Comparison of ENCODE assay signal across 25 cellular contexts in the genomic region with DNA sequence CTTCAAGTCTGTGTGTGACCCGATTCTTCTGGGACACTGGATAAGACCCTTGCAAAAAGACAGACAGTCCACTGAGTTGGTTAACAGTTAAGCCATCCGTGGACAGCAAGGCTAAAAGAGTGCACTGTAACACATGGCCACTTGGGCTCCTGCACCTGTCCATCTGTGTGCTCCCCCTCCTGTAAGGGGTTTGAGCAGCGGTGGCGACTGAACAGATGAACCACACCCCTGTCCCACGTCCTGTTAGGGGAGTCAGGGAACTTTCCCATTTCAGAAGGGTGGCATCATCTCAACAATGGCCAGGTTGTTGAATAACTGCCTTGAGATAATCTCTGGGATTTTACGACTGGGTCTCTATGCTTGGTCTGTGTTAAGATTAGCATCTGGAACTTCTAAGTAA.
"Had no signal": no experiment of that assay in that cellular context is flagged by ENCODE, and none has a peak within 500 bp of the region (broad histone marks: within the 10 kb centered on the region; RNA-seq: fewer than 3 reads in every experiment).

No MANE protein-coding gene starts in this region.

- H3K79me2 ChIP-seq: parathyroid adenoma had no signal

- H3K4me1 ChIP-seq: neural progenitor cell, parathyroid adenoma, psoas muscle, right lobe of liver, sigmoid colon, stomach, thyroid gland, tibial nerve, upper lobe of left lung, vagina had no signal

- H3K27me3 ChIP-seq: neural progenitor cell, ovary, right lobe of liver, sigmoid colon, stomach, thyroid gland, tibial nerve, upper lobe of left lung, vagina had no signal

- H3K9me3 ChIP-seq: ovary, psoas muscle, right lobe of liver, stomach, thoracic aorta, thyroid gland, upper lobe of left lung, vagina had no signal

- ATAC-seq: psoas muscle; right cardiac atrium; right lobe of liver; stimulated activated effector memory CD8-positive, alpha-beta T cell treated with anti-CD3 and anti-CD28 coated beads, Interleukin-12 subunit alpha, Interleukin-12 subunit beta, amount 100 ng/mL, for 72 hours; stimulated activated naive B cell treated with anti-CD40 and anti-IgM and Interleukin-4, amounts not matched to agents 10 μg/mL and 1 μg/mL and 100 μg/mL, for 72 hours had no signal

- H3K4me3 ChIP-seq: neural progenitor cell, ovary, psoas muscle, right lobe of liver, sigmoid colon, stomach, thoracic aorta, thyroid gland, tibial nerve, upper lobe of left lung, vagina had no signal

- DNase-seq: occipital lobe; ovary; posterior cingulate gyrus; psoas muscle; right cardiac atrium; right lobe of liver; sigmoid colon; small intestine; stimulated activated CD4-positive, alpha-beta T cell treated with anti-CD3 and anti-CD28 coated beads, Interleukin-15, amount 100 ng/mL, for 24 hours; stimulated activated CD4-positive, alpha-beta T cell treated with anti-CD3 and anti-CD28 coated beads, Interleukin-2, amount 100 ng/mL, for 24 hours; stimulated activated CD4-positive, alpha-beta T cell treated with anti-CD3 and anti-CD28 coated beads, Interleukin-2, amount 100 ng/mL, for 48 hours; stimulated activated CD4-positive, alpha-beta T cell treated with anti-CD3 and anti-CD28 coated beads, Interleukin-4, amount 100 ng/mL, for 24 hours; stimulated activated naive B cell treated with anti-CD40 and anti-IgM and Interleukin-4, amounts not matched to agents 10 μg/mL and 1 μg/mL and 100 μg/mL, for 72 hours; stimulated activated naive CD4-positive, alpha-beta T cell treated with Interleukin-2 at 50 U/mL for 16 hours; stomach; thyroid gland; trophoblast cell; upper lobe of left lung had no signal

- H3K36me3 ChIP-seq: neural progenitor cell, ovary, right lobe of liver, sigmoid colon, stomach, thoracic aorta, thyroid gland, tibial nerve, upper lobe of left lung, vagina had no signal

- H3K9ac ChIP-seq: neural progenitor cell, parathyroid adenoma had no signal

- FAIRE-seq: small intestine, urothelium cell line had no signal

- H3K4me2 ChIP-seq: neural progenitor cell had no signal

- H2AFZ ChIP-seq: neural progenitor cell, parathyroid adenoma had no signal

- H3K27ac ChIP-seq: neural progenitor cell, ovary, parathyroid adenoma, psoas muscle, right lobe of liver, sigmoid colon, stomach, thoracic aorta, thyroid gland, tibial nerve, upper lobe of left lung, vagina had no signal
